Comparison of ENCODE assay signal across 1 cellular context in the genomic region with DNA sequence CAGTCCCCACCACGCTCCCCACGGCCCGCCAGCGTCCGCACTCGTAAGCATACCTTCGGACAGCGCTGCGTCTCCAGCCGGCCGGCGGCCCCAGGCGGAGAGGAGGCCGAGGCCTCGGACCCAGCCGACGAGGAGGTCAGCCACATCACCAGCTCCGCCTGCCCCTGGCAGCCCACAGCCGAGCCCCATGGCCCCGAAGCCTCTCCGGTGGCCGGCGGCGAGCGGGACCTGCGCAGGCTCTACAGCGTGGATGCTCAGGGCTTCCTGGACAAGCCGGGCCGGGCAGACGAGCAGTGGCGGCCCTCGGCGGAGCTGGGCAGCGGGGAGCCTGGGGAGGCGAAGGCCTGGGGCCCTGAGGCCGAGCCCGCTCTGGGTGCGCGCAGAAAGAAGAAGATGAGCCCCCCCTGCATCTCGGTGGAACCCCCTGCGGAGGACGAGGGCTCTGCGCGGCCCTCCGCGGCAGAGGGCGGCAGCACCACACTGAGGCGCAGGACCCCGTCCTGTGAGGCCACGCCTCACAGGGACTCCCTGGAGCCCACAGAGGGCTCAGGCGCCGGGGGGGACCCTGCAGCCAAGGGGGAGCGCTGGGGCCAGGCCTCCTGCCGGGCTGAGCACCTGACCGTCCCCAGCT.
TF ChIP-seq lines count a peak whose summit lies in the region.

No MANE protein-coding gene starts in this region.

TF ChIP-seq in K562, 482 proteins besides CTCF, POLR2A, EP300 and RAD21:
- TF ChIP-seq SUPT5H (IDR thresholded peaks at IDR 0.05) (no peak), FIP1L1 (IDR thresholded peaks at IDR 0.05; ENCODE audit: low read depth, low read length, poor library complexity, severe bottlenecking) (peak; percentile 15), NRF1 (conservative IDR thresholded peaks at IDR 0.05 in 1 of 2, IDR thresholded peaks at IDR 0.05 in 1 of 2) (peak; percentile 75 to 80), PTRF (tag; IDR thresholded peaks at IDR 0.05) (no peak), MAZ (CRISPR knock-in tag; conservative IDR thresholded peaks at IDR 0.05 in 1 of 2, IDR thresholded peaks at IDR 0.05 in 1 of 2) (no peak), ZNF143 (CRISPR knock-in tag; IDR thresholded peaks at IDR 0.05) (peak; percentile 30; the same call in 1 of the 2 replicates), ZFX (CRISPR knock-in tag; IDR thresholded peaks at IDR 0.05) (peak; percentile 37), SP2 (IDR thresholded peaks at IDR 0.05; ENCODE audit: extremely low read depth, low read depth, low read length, poor library complexity, severe bottlenecking) (peak; percentile 33), ZNF232 (CRISPR knock-in tag; IDR thresholded peaks at IDR 0.05) (no peak), NFXL1 (CRISPR knock-in tag; IDR thresholded peaks at IDR 0.05) (no peak), BCOR (IDR thresholded peaks at IDR 0.05) (no peak), ZNF644 (tag; IDR thresholded peaks at IDR 0.05; ENCODE audit: low read depth) (no peak), FOXP1 (CRISPR knock-in tag; IDR thresholded peaks at IDR 0.05) (0 out of 2 replicates have a peak, but pooled peaks have one; percentile 44), BRCA1 (IDR thresholded peaks at IDR 0.05) (no peak), BRCA1 (CRISPR knock-in tag; IDR thresholded peaks at IDR 0.05) (no peak), GABPB1 (CRISPR knock-in tag; IDR thresholded peaks at IDR 0.05) (0 out of 2 replicates have a peak, but pooled peaks have one; percentile 9), COPS2 (conservative IDR thresholded peaks at IDR 0.05) (no peak)
- TF ChIP-seq, protein P1, sequence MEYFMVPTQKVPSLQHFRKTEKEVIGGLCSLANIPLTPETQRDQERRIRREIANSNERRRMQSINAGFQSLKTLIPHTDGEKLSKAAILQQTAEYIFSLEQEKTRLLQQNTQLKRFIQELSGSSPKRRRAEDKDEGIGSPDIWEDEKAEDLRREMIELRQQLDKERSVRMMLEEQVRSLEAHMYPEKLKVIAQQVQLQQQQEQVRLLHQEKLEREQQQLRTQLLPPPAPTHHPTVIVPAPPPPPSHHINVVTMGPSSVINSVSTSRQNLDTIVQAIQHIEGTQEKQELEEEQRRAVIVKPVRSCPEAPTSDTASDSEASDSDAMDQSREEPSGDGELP (CRISPR knock-in tag; IDR thresholded peaks at IDR 0.05; ENCODE audit: borderline replicate concordance), result peak; percentile 20; the same call in 1 of the 2 replicates
- TF ChIP-seq, protein P2, sequence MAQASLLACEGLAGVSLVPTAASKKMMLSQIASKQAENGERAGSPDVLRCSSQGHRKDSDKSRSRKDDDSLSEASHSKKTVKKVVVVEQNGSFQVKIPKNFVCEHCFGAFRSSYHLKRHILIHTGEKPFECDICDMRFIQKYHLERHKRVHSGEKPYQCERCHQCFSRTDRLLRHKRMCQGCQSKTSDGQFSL (CRISPR knock-in tag; IDR thresholded peaks at IDR 0.05), result 0 out of 2 replicates have a peak, but pooled peaks have one; percentile 34
- TF ChIP-seq, protein P2 (tag; IDR thresholded peaks at IDR 0.05), result no peak
- TF ChIP-seq, protein P3, sequence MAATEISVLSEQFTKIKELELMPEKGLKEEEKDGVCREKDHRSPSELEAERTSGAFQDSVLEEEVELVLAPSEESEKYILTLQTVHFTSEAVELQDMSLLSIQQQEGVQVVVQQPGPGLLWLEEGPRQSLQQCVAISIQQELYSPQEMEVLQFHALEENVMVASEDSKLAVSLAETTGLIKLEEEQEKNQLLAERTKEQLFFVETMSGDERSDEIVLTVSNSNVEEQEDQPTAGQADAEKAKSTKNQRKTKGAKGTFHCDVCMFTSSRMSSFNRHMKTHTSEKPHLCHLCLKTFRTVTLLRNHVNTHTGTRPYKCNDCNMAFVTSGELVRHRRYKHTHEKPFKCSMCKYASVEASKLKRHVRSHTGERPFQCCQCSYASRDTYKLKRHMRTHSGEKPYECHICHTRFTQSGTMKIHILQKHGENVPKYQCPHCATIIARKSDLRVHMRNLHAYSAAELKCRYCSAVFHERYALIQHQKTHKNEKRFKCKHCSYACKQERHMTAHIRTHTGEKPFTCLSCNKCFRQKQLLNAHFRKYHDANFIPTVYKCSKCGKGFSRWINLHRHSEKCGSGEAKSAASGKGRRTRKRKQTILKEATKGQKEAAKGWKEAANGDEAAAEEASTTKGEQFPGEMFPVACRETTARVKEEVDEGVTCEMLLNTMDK (IDR thresholded peaks at IDR 0.05; ENCODE audit: borderline replicate concordance, insufficient read depth, low read depth, low read length, poor library complexity, severe bottlenecking), result peak; percentile 83
- TF ChIP-seq, protein P4, sequence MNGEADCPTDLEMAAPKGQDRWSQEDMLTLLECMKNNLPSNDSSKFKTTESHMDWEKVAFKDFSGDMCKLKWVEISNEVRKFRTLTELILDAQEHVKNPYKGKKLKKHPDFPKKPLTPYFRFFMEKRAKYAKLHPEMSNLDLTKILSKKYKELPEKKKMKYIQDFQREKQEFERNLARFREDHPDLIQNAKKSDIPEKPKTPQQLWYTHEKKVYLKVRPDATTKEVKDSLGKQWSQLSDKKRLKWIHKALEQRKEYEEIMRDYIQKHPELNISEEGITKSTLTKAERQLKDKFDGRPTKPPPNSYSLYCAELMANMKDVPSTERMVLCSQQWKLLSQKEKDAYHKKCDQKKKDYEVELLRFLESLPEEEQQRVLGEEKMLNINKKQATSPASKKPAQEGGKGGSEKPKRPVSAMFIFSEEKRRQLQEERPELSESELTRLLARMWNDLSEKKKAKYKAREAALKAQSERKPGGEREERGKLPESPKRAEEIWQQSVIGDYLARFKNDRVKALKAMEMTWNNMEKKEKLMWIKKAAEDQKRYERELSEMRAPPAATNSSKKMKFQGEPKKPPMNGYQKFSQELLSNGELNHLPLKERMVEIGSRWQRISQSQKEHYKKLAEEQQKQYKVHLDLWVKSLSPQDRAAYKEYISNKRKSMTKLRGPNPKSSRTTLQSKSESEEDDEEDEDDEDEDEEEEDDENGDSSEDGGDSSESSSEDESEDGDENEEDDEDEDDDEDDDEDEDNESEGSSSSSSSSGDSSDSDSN (IDR thresholded peaks at IDR 0.05; ENCODE audit: borderline replicate concordance in 1 of 2, low read depth in 2 of 2, low read length in 2 of 2), result 0 out of 4 replicates have a peak, but pooled peaks of 1 of the 2 experiments have one; percentile 46
- TF ChIP-seq, protein P5, sequence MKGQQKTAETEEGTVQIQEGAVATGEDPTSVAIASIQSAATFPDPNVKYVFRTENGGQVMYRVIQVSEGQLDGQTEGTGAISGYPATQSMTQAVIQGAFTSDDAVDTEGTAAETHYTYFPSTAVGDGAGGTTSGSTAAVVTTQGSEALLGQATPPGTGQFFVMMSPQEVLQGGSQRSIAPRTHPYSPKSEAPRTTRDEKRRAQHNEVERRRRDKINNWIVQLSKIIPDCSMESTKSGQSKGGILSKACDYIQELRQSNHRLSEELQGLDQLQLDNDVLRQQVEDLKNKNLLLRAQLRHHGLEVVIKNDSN (CRISPR knock-in tag; IDR thresholded peaks at IDR 0.05), result peak; percentile 17; the same call in 1 of the 2 replicates
